13 cellular contexts compared by ENCODE assay signal in the genomic region with DNA sequence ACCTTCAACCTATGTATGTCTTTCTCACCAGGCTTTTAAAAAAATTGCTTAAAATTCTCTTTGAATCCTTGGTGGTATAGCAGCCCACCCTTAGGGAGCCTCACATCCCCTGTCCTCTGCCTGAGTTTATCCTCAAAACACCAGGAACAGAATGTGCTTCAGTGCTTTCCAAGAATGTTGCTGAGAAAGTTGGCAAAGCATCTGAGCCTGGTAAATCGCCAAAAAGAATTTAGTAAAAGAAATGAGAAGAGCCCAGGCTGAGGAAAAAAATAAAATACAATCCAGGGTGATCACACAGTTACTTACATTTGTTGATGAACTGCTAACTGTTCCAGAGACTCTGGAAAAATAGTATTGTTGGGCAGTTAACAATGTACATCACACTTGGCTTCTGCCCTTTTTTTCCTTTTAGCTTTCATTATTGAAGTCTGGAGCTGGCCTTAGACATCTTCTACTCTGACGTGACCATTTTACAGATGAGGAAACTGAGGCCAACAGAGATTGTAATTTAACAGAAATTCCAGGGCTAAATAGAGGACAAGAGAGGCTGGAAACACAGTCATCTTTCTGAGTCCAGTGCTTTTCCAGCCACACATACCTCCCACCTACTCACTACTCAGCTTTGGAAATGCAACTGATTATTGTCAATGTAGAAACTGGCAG.
A peak's percentile ranks its signal among the peaks of the same experiment; 100 is the strongest.
DNase-seq lines count a peak whose midpoint lies in the region; ATAC-seq, FAIRE-seq and TF ChIP-seq lines count a peak whose summit lies in the region.
"Had no signal": no experiment of that assay in that cellular context is flagged by ENCODE, and none has a peak within 500 bp of the region (broad histone marks: within the 10 kb centered on the region; RNA-seq: fewer than 3 reads in every experiment).

No MANE protein-coding gene starts in this region.

- no peak overlapping the region for H3K9ac ChIP-seq in GM23248
- H3K9ac ChIP-seq in H1 (replicated peaks in 1 of 4; ENCODE audit: extremely low read depth in 1 of 4, low read depth in 3 of 4, low read length in 3 of 4) = no peak overlapping the region
- H3K9ac ChIP-seq in HepG2 (ENCODE audit: insufficient read depth, low read depth, low read length) = no peak overlapping the region
- peak overlapping the region in 1 of 2 donors; percentile 49 for H3K9ac ChIP-seq in stomach smooth muscle (ENCODE audit: low read length in 2 of 2)

- H2BK20ac ChIP-seq in H1 (ENCODE audit: low read length) = no peak overlapping the region

- H3K23me2 ChIP-seq in H1 (ENCODE audit: low read depth, low read length) = no peaks in the 10 kb centered on the region

- POLR2A ChIA-PET in H1 (lab: Charles Lee; ENCODE audit: partially characterized antibody) = no interaction called here
- POLR2A ChIA-PET in HepG2 (lab: Yijun Ruan, JAX) = no interaction called here

- H3K4me3 ChIP-seq in GM23248 (no peak overlapping the region), H1 (ENCODE audit: extremely low read depth in 1 of 4, insufficient read depth in 2 of 4, low read depth in 3 of 4, low read length in 4 of 4) (no peak overlapping the region), HepG2 (replicated peaks in 1 of 3; ENCODE audit: insufficient read depth in 1 of 3, low read depth in 2 of 3, low read length in 3 of 3) (no peak overlapping the region), stomach smooth muscle (ENCODE audit: low read length in 2 of 2) (no peak overlapping the region), osteoblast (ENCODE audit: insufficient read depth, low read length) (no peak overlapping the region)

- no peaks in the 10 kb centered on the region; the same call in 1 of the 2 replicates for H3K27me3 ChIP-seq in GM23248 (replicated peaks; ENCODE audit: insufficient read depth)
- H3K27me3 ChIP-seq in H1 (replicated peaks in 1 of 4; ENCODE audit: control insufficient read depth in 3 of 4, extremely low read depth in 1 of 4, insufficient read depth in 3 of 4, low read length in 3 of 4) = no peaks in the 10 kb centered on the region
- H3K27me3 ChIP-seq in HepG2 (ENCODE audit: control insufficient read depth in 1 of 2, insufficient read depth in 2 of 2, low read length in 2 of 2) = no peaks in the 10 kb centered on the region
- no peaks in the 10 kb centered on the region for H3K27me3 ChIP-seq in stomach smooth muscle (ENCODE audit: control insufficient read depth in 1 of 2, insufficient read depth in 2 of 2, low read length in 2 of 2)
- H3K27me3 ChIP-seq in osteoblast (ENCODE audit: insufficient read depth, low read length) = peaks cover 8% of the 10 kb centered on the region

- no peak overlapping the region for H2BK120ac ChIP-seq in H1 (replicated peaks; ENCODE audit: low read depth, low read length)

- no peak overlapping the region for H2AFZ ChIP-seq in GM23248
- peak overlapping the region; percentile 86; the same call in 1 of the 2 replicates for H2AFZ ChIP-seq in H1 (ENCODE audit: low read length)
- H2AFZ ChIP-seq in HepG2 (ENCODE audit: low read length) = no peak overlapping the region
- H2AFZ ChIP-seq in osteoblast (ENCODE audit: low read length) = no peak overlapping the region

- H3K56ac ChIP-seq in H1 (replicated peaks; ENCODE audit: insufficient read length, low read depth, low read length) = no peak overlapping the region

- intact Hi-C loops in HepG2 (cut with micrococcal nuclease; ENCODE audit: unreplicated experiment) = loop anchor here (5.0 kb wide), 1 partner anchor 43 kb away; no protein-coding TSS in a partner anchor

- H3K9me3 ChIP-seq in GM23248 (ENCODE audit: low read depth) = no peaks in the 10 kb centered on the region
- no peaks in the 10 kb centered on the region for H3K9me3 ChIP-seq in H1 (ENCODE audit: insufficient read depth in 2 of 2, low read depth in 1 of 2, low read length in 1 of 2)
- no peaks in the 10 kb centered on the region for H3K9me3 ChIP-seq in HepG2 (ENCODE audit: low read length)
- no peaks in the 10 kb centered on the region for H3K9me3 ChIP-seq in stomach smooth muscle (ENCODE audit: control insufficient read depth in 2 of 2, low read length in 2 of 2)
- no peaks in the 10 kb centered on the region for H3K9me3 ChIP-seq in osteoblast (ENCODE audit: low read depth, low read length)

- H3K23ac ChIP-seq in H1 (ENCODE audit: insufficient read length) = no peak overlapping the region

- H3K4ac ChIP-seq in H1 (replicated peaks; ENCODE audit: insufficient read length, low read depth, low read length) = no peak overlapping the region

- H4K91ac ChIP-seq in H1 (replicated peaks; ENCODE audit: insufficient read length, low read length) = no peak overlapping the region

- WGBS in GM23248 (ENCODE audit: low coverage in 1 of 2, low lambda C conversion rate in 2 of 2, missing lambda C conversion rate in 2 of 2), 2 experiments = 19 to 26% methylated on average over 2 of the region's 2 CpGs
- 89% methylated on average over 2 of the region's 2 CpGs; no CpG with 5 or more reads in 1 of the 2 experiments for WGBS in H1 (ENCODE audit: extremely low coverage in 1 of 2, insufficient coverage in 1 of 2, insufficient read length in 1 of 2, insufficient replicate concordance in 2 of 2, low coverage in 1 of 2, low lambda C conversion rate in 2 of 2, missing lambda C conversion rate in 1 of 2), 2 experiments
- WGBS in HepG2 (ENCODE audit: low lambda C conversion rate) = 40% methylated on average over 2 of the region's 2 CpGs

- CTCF ChIA-PET in H1 (lab: Charles Lee; ENCODE audit: partially characterized antibody) = interaction anchor here (0.9 to 3.7 kb wide), 3 partner anchors 17 to 182 kb away, joined by 3 to 17 read pairs (median 4); no protein-coding TSS in a partner anchor
- CTCF ChIA-PET in HepG2 (lab: Yijun Ruan, JAX; ENCODE audit: low intra/inter-chr PET ratio, low total read pairs) = no interaction called here

- H4K8ac ChIP-seq in H1 (ENCODE audit: extremely low read depth, insufficient read depth, low read length) = no peak overlapping the region

- H3K79me1 ChIP-seq in H1 (ENCODE audit: low read depth, low read length) = no peaks in the 10 kb centered on the region

- TF ChIP-seq POLR2A in H1 (IDR thresholded peaks at IDR 0.05; ENCODE audit: control extremely low read depth in 1 of 2, low read depth in 2 of 2, low read length in 2 of 2) (no peak), HepG2 (IDR thresholded peaks at IDR 0.05; ENCODE audit: insufficient read depth in 1 of 2, low read depth in 2 of 2, low read length in 2 of 2) (no peak)

- no peak overlapping the region for H3K18ac ChIP-seq in H1 (ENCODE audit: extremely low read depth, low read length)

- FAIRE-seq in H1 (lab: Jason Lieb, UNC) (no peak), HepG2 (lab: Jason Lieb, UNC) (no peak)
- FAIRE-seq: small intestine had no signal

- H4K20me1 ChIP-seq in GM23248 (ENCODE audit: insufficient read depth) (no peaks in the 10 kb centered on the region), H1 (replicated peaks in 1 of 2; ENCODE audit: control insufficient read depth in 1 of 2, insufficient read depth in 2 of 2, low read length in 2 of 2) (no peaks in the 10 kb centered on the region), HepG2 (ENCODE audit: insufficient read depth, low read length) (no peaks in the 10 kb centered on the region), osteoblast (ENCODE audit: insufficient read depth, low read length) (no peaks in the 10 kb centered on the region)

- ATAC-seq in HepG2 = no peak
- ATAC-seq in HG02763 (IDR thresholded peaks at IDR 0.05; ENCODE audit: unreplicated experiment) = no peak
- ATAC-seq: CD8-positive, alpha-beta T cell; Panc1 had no signal

- H2AK5ac ChIP-seq in H1 (ENCODE audit: low read depth, low read length) = no peak overlapping the region

- no peak overlapping the region for H4K5ac ChIP-seq in H1 (ENCODE audit: insufficient read length, low read depth, low read length)

- no peak overlapping the region for H2BK5ac ChIP-seq in H1 (ENCODE audit: low read depth, low read length)

- DNase-seq in GM23248 = peak; percentile 38
- no peak for DNase-seq in H1 (ENCODE audit: low read depth in 1 of 2, low spot score in 2 of 2)
- no peak for DNase-seq in HepG2 (ENCODE audit: low spot score)
- DNase-seq in activated effector memory CD4-positive, alpha-beta T cell treated with anti-CD3 and anti-CD28 coated beads, Interleukin-2, amount 50 U/mL, for 16 hours = no peak
- DNase-seq in osteoblast (ENCODE audit: insufficient read length, low spot score, missing footprints) = no peak
- DNase-seq in activated CD8-positive, alpha-beta memory T cell treated with anti-CD3 and anti-CD28 coated beads, Interleukin-2, amount 50 U/mL, for 48 hours = no peak
- DNase-seq: CD8-positive, alpha-beta T cell; effector CD4-positive, alpha-beta T cell; NCI-H2107; small intestine had no signal

- H3K27ac ChIP-seq in GM23248 = no peak overlapping the region
- H3K27ac ChIP-seq in H1 (ENCODE audit: low read depth, low read length) = no peak overlapping the region
- no peak overlapping the region for H3K27ac ChIP-seq in HepG2 (ENCODE audit: extremely low read length, insufficient read depth, low read length)
- peak overlapping the region; percentile 87 for H3K27ac ChIP-seq in stomach smooth muscle (ENCODE audit: low read length)
- no peak overlapping the region for H3K27ac ChIP-seq in osteoblast (ENCODE audit: low read depth, low read length)

- TF ChIP-seq EP300 in H1 (IDR thresholded peaks at IDR 0.05; ENCODE audit: borderline replicate concordance in 1 of 2, low read depth in 2 of 2, low read length in 2 of 2) (no peak), HepG2 (IDR thresholded peaks at IDR 0.05; ENCODE audit: low read depth in 2 of 2, low read length in 2 of 2) (no peak), HepG2 (CRISPR knock-in tag; IDR thresholded peaks at IDR 0.05; ENCODE audit: borderline replicate concordance) (no peak)

- no peak overlapping the region for H2BK15ac ChIP-seq in H1 (ENCODE audit: low read length)

- no peak overlapping the region for H2BK12ac ChIP-seq in H1 (ENCODE audit: low read depth, low read length)

- TF ChIP-seq RAD21 in H1 (IDR thresholded peaks at IDR 0.05 in 1 of 2, conservative IDR thresholded peaks at IDR 0.05 in 1 of 2; ENCODE audit: low read depth in 2 of 2, low read length in 2 of 2) = no peak
- no peak for TF ChIP-seq RAD21 in HepG2 (CRISPR knock-in tag; IDR thresholded peaks at IDR 0.05)

- no peak for TF ChIP-seq CTCF in H1 (IDR thresholded peaks at IDR 0.05; ENCODE audit: control extremely low read depth in 1 of 3, insufficient read depth in 1 of 3, low read depth in 1 of 3, low read length in 3 of 3)
- TF ChIP-seq CTCF in HepG2 (CRISPR knock-in tag; IDR thresholded peaks at IDR 0.05) = no peak
- TF ChIP-seq CTCF in osteoblast (IDR thresholded peaks at IDR 0.05; ENCODE audit: extremely low read depth, low read depth, low read length) = no peak

- BruUV-seq in HepG2 (replicated peaks; lab: Mats Ljungman, UMichigan) = no TSS peak

- H3K4me2 ChIP-seq in GM23248 (ENCODE audit: unreplicated experiment) (no peak overlapping the region), H1 (ENCODE audit: insufficient read depth in 1 of 2, low read depth in 2 of 2, low read length in 2 of 2) (no peak overlapping the region), HepG2 (ENCODE audit: low read depth, low read length) (no peak overlapping the region), osteoblast (ENCODE audit: insufficient read depth, low read length) (no peak overlapping the region)

- no peak overlapping the region for H3K14ac ChIP-seq in H1 (ENCODE audit: insufficient read length)

- in situ Hi-C loops in GM23248 (cut with MboI) = loop anchor here (25.0 kb wide), 1 partner anchor 752 kb away; no protein-coding TSS in a partner anchor
- in situ Hi-C loops in HepG2 (cut with HindIII; ENCODE audit: extremely low pct_ligation_motif_present, low pct_unique_long_range_greater_than_20kb) = no loop called here

- no peaks in the 10 kb centered on the region for H3F3A ChIP-seq in GM23248 (ENCODE audit: insufficient read depth)

- no peaks in the 10 kb centered on the region for H3K36me3 ChIP-seq in GM23248 (ENCODE audit: low read depth)
- H3K36me3 ChIP-seq in H1 (ENCODE audit: control insufficient read depth in 2 of 4, insufficient read depth in 4 of 4, low read length in 3 of 4) = no peaks in the 10 kb centered on the region
- no peaks in the 10 kb centered on the region for H3K36me3 ChIP-seq in HepG2 (replicated peaks in 1 of 2; ENCODE audit: control insufficient read depth in 1 of 2, insufficient read depth in 2 of 2, low read length in 2 of 2)
- H3K36me3 ChIP-seq in stomach smooth muscle (ENCODE audit: control insufficient read depth in 2 of 2, insufficient read depth in 2 of 2, low read length in 2 of 2) = no peaks in the 10 kb centered on the region
- no peaks in the 10 kb centered on the region for H3K36me3 ChIP-seq in osteoblast (ENCODE audit: insufficient read depth, low read length)

- H3K9me2 ChIP-seq in GM23248 (ENCODE audit: insufficient read depth) = no peaks in the 10 kb centered on the region

- H3K79me2 ChIP-seq in GM23248 (ENCODE audit: insufficient read depth) (no peaks in the 10 kb centered on the region), H1 (ENCODE audit: control insufficient read depth in 1 of 2, insufficient read depth in 2 of 2, low read length in 2 of 2) (no peaks in the 10 kb centered on the region), HepG2 (ENCODE audit: insufficient read depth, low read length) (no peaks in the 10 kb centered on the region), osteoblast (ENCODE audit: insufficient read depth, low read length) (no peaks in the 10 kb centered on the region)

- H3K4me1 ChIP-seq in GM23248 (ENCODE audit: insufficient read depth) = peaks cover 16% of the 10 kb centered on the region
- H3K4me1 ChIP-seq in H1 (replicated peaks in 1 of 4; ENCODE audit: control insufficient read depth in 3 of 4, insufficient read depth in 4 of 4, low read length in 3 of 4) = peaks cover 0 to 2% (median 1%) of the 10 kb centered on the region in 4 experiments; a peak in 1 of 7 replicates
- peaks cover 29% of the 10 kb centered on the region for H3K4me1 ChIP-seq in HepG2 (ENCODE audit: insufficient read depth, low read length)
- peaks cover 15% of the 10 kb centered on the region for H3K4me1 ChIP-seq in stomach smooth muscle (ENCODE audit: control insufficient read depth, insufficient read depth, low read length)
- H3K4me1 ChIP-seq in osteoblast (ENCODE audit: insufficient read depth, low read length) = peaks cover 9% of the 10 kb centered on the region
